ENCODE assay signal across 1 cellular context in the genomic region with DNA sequence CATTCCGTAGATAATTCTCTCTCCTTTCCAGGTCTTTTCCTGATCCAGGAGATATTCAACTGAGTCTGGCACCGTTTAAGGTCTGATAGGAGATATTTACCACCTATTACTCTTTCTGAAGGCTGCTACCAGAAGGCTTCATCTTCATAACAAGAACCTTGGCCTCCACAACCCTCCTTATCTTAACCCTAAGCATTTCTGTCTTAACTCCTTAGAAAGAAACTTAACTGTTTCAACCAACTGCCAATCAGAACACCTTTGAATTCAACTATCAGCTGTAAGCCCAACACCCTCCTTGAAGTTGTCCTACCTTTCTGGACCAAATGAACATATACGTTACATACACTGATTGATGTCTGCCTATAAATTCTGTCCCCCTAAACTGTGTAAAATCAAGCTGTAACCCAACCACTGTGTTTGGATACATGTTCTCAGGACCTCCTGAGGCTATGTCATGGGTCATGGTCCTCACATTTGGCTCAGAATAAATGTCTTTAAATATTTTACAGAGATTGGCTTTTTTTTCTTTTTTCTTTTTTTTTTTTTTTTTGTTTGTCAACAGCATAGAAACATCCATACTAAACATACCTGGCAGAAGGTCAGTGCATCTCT.
TF ChIP-seq lines count a peak whose summit lies in the region.

No MANE protein-coding gene starts in this region.

TF ChIP-seq in K562, 482 proteins besides CTCF, POLR2A, EP300 and RAD21 (continued from another document and continues in another):
- TF ChIP-seq, protein P1, sequence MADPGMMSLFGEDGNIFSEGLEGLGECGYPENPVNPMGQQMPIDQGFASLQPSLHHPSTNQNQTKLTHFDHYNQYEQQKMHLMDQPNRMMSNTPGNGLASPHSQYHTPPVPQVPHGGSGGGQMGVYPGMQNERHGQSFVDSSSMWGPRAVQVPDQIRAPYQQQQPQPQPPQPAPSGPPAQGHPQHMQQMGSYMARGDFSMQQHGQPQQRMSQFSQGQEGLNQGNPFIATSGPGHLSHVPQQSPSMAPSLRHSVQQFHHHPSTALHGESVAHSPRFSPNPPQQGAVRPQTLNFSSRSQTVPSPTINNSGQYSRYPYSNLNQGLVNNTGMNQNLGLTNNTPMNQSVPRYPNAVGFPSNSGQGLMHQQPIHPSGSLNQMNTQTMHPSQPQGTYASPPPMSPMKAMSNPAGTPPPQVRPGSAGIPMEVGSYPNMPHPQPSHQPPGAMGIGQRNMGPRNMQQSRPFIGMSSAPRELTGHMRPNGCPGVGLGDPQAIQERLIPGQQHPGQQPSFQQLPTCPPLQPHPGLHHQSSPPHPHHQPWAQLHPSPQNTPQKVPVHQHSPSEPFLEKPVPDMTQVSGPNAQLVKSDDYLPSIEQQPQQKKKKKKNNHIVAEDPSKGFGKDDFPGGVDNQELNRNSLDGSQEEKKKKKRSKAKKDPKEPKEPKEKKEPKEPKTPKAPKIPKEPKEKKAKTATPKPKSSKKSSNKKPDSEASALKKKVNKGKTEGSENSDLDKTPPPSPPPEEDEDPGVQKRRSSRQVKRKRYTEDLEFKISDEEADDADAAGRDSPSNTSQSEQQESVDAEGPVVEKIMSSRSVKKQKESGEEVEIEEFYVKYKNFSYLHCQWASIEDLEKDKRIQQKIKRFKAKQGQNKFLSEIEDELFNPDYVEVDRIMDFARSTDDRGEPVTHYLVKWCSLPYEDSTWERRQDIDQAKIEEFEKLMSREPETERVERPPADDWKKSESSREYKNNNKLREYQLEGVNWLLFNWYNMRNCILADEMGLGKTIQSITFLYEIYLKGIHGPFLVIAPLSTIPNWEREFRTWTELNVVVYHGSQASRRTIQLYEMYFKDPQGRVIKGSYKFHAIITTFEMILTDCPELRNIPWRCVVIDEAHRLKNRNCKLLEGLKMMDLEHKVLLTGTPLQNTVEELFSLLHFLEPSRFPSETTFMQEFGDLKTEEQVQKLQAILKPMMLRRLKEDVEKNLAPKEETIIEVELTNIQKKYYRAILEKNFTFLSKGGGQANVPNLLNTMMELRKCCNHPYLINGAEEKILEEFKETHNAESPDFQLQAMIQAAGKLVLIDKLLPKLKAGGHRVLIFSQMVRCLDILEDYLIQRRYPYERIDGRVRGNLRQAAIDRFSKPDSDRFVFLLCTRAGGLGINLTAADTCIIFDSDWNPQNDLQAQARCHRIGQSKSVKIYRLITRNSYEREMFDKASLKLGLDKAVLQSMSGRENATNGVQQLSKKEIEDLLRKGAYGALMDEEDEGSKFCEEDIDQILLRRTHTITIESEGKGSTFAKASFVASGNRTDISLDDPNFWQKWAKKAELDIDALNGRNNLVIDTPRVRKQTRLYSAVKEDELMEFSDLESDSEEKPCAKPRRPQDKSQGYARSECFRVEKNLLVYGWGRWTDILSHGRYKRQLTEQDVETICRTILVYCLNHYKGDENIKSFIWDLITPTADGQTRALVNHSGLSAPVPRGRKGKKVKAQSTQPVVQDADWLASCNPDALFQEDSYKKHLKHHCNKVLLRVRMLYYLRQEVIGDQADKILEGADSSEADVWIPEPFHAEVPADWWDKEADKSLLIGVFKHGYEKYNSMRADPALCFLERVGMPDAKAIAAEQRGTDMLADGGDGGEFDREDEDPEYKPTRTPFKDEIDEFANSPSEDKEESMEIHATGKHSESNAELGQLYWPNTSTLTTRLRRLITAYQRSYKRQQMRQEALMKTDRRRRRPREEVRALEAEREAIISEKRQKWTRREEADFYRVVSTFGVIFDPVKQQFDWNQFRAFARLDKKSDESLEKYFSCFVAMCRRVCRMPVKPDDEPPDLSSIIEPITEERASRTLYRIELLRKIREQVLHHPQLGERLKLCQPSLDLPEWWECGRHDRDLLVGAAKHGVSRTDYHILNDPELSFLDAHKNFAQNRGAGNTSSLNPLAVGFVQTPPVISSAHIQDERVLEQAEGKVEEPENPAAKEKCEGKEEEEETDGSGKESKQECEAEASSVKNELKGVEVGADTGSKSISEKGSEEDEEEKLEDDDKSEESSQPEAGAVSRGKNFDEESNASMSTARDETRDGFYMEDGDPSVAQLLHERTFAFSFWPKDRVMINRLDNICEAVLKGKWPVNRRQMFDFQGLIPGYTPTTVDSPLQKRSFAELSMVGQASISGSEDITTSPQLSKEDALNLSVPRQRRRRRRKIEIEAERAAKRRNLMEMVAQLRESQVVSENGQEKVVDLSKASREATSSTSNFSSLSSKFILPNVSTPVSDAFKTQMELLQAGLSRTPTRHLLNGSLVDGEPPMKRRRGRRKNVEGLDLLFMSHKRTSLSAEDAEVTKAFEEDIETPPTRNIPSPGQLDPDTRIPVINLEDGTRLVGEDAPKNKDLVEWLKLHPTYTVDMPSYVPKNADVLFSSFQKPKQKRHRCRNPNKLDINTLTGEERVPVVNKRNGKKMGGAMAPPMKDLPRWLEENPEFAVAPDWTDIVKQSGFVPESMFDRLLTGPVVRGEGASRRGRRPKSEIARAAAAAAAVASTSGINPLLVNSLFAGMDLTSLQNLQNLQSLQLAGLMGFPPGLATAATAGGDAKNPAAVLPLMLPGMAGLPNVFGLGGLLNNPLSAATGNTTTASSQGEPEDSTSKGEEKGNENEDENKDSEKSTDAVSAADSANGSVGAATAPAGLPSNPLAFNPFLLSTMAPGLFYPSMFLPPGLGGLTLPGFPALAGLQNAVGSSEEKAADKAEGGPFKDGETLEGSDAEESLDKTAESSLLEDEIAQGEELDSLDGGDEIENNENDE (IDR thresholded peaks at IDR 0.05; ENCODE audit: low read depth, low read length), result no peak
- TF ChIP-seq, protein P2, sequence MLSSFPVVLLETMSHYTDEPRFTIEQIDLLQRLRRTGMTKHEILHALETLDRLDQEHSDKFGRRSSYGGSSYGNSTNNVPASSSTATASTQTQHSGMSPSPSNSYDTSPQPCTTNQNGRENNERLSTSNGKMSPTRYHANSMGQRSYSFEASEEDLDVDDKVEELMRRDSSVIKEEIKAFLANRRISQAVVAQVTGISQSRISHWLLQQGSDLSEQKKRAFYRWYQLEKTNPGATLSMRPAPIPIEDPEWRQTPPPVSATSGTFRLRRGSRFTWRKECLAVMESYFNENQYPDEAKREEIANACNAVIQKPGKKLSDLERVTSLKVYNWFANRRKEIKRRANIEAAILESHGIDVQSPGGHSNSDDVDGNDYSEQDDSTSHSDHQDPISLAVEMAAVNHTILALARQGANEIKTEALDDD (IDR thresholded peaks at IDR 0.05), result peak; percentile 84
- TF ChIP-seq NR3C1 (CRISPR knock-in tag; IDR thresholded peaks at IDR 0.05), result no peak
- TF ChIP-seq, protein P3, sequence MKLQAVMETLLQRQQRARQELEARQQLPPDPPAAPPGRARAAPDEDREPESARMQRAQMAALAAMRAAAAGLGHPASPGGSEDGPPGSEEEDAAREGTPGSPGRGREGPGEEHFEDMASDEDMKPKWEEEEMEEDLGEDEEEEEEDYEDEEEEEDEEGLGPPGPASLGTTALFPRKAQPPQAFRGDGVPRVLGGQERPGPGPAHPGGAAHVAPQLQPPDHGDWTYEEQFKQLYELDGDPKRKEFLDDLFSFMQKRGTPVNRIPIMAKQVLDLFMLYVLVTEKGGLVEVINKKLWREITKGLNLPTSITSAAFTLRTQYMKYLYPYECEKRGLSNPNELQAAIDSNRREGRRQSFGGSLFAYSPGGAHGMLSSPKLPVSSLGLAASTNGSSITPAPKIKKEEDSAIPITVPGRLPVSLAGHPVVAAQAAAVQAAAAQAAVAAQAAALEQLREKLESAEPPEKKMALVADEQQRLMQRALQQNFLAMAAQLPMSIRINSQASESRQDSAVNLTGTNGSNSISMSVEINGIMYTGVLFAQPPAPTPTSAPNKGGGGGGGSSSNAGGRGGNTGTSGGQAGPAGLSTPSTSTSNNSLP (IDR thresholded peaks at IDR 0.05; ENCODE audit: borderline replicate concordance, low read depth, low read length), result peak; percentile 30; the same call in 1 of the 2 replicates
- TF ChIP-seq DDX20 (tag; IDR thresholded peaks at IDR 0.05; ENCODE audit: low read depth), result peak; percentile 21; the same call in 1 of the 2 replicates
- TF ChIP-seq, protein P4, sequence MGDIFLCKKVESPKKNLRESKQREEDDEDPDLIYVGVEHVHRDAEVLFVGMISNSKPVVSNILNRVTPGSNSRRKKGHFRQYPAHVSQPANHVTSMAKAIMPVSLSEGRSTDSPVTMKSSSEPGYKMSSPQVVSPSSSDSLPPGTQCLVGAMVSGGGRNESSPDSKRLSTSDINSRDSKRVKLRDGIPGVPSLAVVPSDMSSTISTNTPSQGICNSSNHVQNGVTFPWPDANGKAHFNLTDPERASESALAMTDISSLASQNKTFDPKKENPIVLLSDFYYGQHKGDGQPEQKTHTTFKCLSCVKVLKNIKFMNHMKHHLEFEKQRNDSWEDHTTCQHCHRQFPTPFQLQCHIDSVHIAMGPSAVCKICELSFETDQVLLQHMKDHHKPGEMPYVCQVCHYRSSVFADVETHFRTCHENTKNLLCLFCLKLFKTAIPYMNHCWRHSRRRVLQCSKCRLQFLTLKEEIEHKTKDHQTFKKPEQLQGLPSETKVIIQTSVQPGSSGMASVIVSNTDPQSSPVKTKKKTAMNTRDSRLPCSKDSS (IDR thresholded peaks at IDR 0.05; ENCODE audit: low read depth, partially characterized antibody), result no peak
- TF ChIP-seq NR2C1 (IDR thresholded peaks at IDR 0.05), result no peak
- TF ChIP-seq NR2C1 (tag; IDR thresholded peaks at IDR 0.05), result no peak; the same call in 1 of the 2 replicates
- no peak for TF ChIP-seq ZNF263 (CRISPR knock-in tag; IDR thresholded peaks at IDR 0.05; ENCODE audit: borderline replicate concordance)
- TF ChIP-seq SMAD3 (CRISPR knock-in tag; conservative IDR thresholded peaks at IDR 0.05), result no peak
- TF ChIP-seq RBM34 (IDR thresholded peaks at IDR 0.05; ENCODE audit: borderline replicate concordance, insufficient read depth, low read length), result no peak
- TF ChIP-seq, protein P5, sequence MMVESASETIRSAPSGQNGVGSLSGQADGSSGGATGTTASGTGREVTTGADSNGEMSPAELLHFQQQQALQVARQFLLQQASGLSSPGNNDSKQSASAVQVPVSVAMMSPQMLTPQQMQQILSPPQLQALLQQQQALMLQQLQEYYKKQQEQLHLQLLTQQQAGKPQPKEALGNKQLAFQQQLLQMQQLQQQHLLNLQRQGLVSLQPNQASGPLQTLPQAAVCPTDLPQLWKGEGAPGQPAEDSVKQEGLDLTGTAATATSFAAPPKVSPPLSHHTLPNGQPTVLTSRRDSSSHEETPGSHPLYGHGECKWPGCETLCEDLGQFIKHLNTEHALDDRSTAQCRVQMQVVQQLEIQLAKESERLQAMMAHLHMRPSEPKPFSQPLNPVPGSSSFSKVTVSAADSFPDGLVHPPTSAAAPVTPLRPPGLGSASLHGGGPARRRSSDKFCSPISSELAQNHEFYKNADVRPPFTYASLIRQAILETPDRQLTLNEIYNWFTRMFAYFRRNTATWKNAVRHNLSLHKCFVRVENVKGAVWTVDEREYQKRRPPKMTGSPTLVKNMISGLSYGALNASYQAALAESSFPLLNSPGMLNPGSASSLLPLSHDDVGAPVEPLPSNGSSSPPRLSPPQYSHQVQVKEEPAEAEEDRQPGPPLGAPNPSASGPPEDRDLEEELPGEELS (CRISPR knock-in tag; IDR thresholded peaks at IDR 0.05; ENCODE audit: borderline replicate concordance), result 0 out of 2 replicates have a peak, but pooled peaks have one; percentile 49
- no peak for TF ChIP-seq SMARCB1 (IDR thresholded peaks at IDR 0.05; ENCODE audit: insufficient read length, low read depth)
- TF ChIP-seq ZNF347 (CRISPR knock-in tag; IDR thresholded peaks at IDR 0.05; ENCODE audit: low read depth), result no peak
- TF ChIP-seq, protein P6, sequence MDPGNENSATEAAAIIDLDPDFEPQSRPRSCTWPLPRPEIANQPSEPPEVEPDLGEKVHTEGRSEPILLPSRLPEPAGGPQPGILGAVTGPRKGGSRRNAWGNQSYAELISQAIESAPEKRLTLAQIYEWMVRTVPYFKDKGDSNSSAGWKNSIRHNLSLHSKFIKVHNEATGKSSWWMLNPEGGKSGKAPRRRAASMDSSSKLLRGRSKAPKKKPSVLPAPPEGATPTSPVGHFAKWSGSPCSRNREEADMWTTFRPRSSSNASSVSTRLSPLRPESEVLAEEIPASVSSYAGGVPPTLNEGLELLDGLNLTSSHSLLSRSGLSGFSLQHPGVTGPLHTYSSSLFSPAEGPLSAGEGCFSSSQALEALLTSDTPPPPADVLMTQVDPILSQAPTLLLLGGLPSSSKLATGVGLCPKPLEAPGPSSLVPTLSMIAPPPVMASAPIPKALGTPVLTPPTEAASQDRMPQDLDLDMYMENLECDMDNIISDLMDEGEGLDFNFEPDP (CRISPR knock-in tag; IDR thresholded peaks at IDR 0.05), result no peak
- TF ChIP-seq ZNF551 (CRISPR knock-in tag; IDR thresholded peaks at IDR 0.05), result no peak
- peak; percentile 66 for TF ChIP-seq BRD9 (IDR thresholded peaks at IDR 0.05; ENCODE audit: low read depth, partially characterized antibody)
- TF ChIP-seq MECOM (CRISPR knock-in tag; IDR thresholded peaks at IDR 0.05), result peak; percentile 7; the same call in 1 of the 2 replicates
- TF ChIP-seq, protein P7, sequence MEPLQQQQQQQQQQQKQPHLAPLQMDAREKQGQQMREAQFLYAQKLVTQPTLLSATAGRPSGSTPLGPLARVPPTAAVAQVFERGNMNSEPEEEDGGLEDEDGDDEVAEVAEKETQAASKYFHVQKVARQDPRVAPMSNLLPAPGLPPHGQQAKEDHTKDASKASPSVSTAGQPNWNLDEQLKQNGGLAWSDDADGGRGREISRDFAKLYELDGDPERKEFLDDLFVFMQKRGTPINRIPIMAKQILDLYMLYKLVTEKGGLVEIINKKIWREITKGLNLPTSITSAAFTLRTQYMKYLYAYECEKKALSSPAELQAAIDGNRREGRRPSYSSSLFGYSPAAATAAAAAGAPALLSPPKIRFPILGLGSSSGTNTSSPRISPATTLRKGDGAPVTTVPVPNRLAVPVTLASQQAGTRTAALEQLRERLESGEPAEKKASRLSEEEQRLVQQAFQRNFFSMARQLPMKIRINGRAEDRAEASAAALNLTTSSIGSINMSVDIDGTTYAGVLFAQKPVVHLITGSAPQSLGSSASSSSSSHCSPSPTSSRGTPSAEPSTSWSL (CRISPR knock-in tag; IDR thresholded peaks at IDR 0.05; ENCODE audit: borderline replicate concordance), result no peak
- TF ChIP-seq ZNF695 (CRISPR knock-in tag; IDR thresholded peaks at IDR 0.05), result no peak
- no peak for TF ChIP-seq ADNP (tag; IDR thresholded peaks at IDR 0.05)
- TF ChIP-seq ERF (CRISPR knock-in tag; IDR thresholded peaks at IDR 0.05), result no peak
- TF ChIP-seq GTF2E2 (tag; IDR thresholded peaks at IDR 0.05), result 0 out of 2 replicates have a peak, but pooled peaks have one; percentile 35
